8 cellular contexts compared by ENCODE assay signal in genomic region chr1:173202430-173203145, GRCh38. TPM values are rescaled to one million over a fixed set of nuclear protein-coding genes. Genes with fewer than 3 reads are reported as not detected.
DNase-seq lines count a peak whose midpoint lies in the region; ATAC-seq and TF ChIP-seq lines count a peak whose summit lies in the region.

No MANE protein-coding gene starts in this region.

- H3K36me3 Mint-ChIP-seq in brain: no peaks in the 10 kb centered on the region

- H3K9me3 ChIP-seq in tibial nerve: no peaks in the 10 kb centered on the region

- WGBS in tibial nerve, 2 donors: 36% methylated on average over 5 of the region's 5 CpGs

- no peak for TF ChIP-seq EP300 in tibial nerve (IDR thresholded peaks at IDR 0.05)

- peaks cover 0 to 27% (median 7%) of the 10 kb centered on the region in 4 donors for H3K4me1 ChIP-seq in tibial nerve

- no peak for TF ChIP-seq POLR2A in tibial nerve (IDR thresholded peaks at IDR 0.05)

- H3K4me1 Mint-ChIP-seq in brain: no peaks in the 10 kb centered on the region

- H3K27me3 Mint-ChIP-seq in brain: peaks cover 4% of the 10 kb centered on the region

- H3K4me3 ChIP-seq in tibial nerve: no peak overlapping the region

- H3K27ac ChIP-seq in tibial nerve: no peak overlapping the region

- no peaks in the 10 kb centered on the region for H3K9me3 Mint-ChIP-seq in brain

- H3K27me3 ChIP-seq in tibial nerve: no peaks in the 10 kb centered on the region

- H3K36me3 ChIP-seq in tibial nerve: no peaks in the 10 kb centered on the region

- DNase-seq in A172 (ENCODE audit: low spot score) (peak; percentile 86), GM03348 (ENCODE audit: low spot score) (peak; percentile 63), NCI-H226 (peak; percentile 89), kidney glomerular epithelial cell (lab: John Stamatoyannopoulos, UW) (peak; percentile 83), tibial nerve (ENCODE audit: low spot score in 2 of 2) (peak in 1 of 2 donors; percentile 71)

- TF ChIP-seq CTCF in brain (conservative IDR thresholded peaks at IDR 0.05) (peak; percentile 71 to 85), tibial nerve (IDR thresholded peaks at IDR 0.05) (peak; percentile 44 to 77 (median 48))

- H3K27ac Mint-ChIP-seq in brain: no peak overlapping the region

- H3K4me3 Mint-ChIP-seq in brain: no peak overlapping the region

- no peak for ATAC-seq in GM19035 (IDR thresholded peaks at IDR 0.05; ENCODE audit: unreplicated experiment)
- ATAC-seq in GM21526 (IDR thresholded peaks at IDR 0.05; ENCODE audit: low FRiP score, unreplicated experiment): no peak

RNA-seq across cellular contexts. Expression of gene TNFSF4, which starts 4.5 kb away (rescaled TPM):
- total RNA-seq in A172 (2014; rRNA removed; shearing (Covaris generic)): 60.3 and 63.8 TPM in 2 replicates
- polyA plus RNA-seq in brain (ENCODE audit: insufficient read depth, low read depth, low replicate concordance): 0.73 TPM
- total RNA-seq in tibial nerve: 1 to 10 TPM in 3 of 4 donors, under 1 TPM in 1; 0.87 to 5.1 (median 1.4) TPM

Comparison
In these comparisons a context has a peak if more than half of its experiments do, and no peak if none do; other contexts are left out.
1. RNA of gene TNFSF4, which starts 4.5 kb away (total RNA-seq): 60.3 to 63.8 TPM in A172; 0.87 to 5.1 TPM in tibial nerve; every median in the first group is over 10 times any median in the second.